In the genomic region with DNA sequence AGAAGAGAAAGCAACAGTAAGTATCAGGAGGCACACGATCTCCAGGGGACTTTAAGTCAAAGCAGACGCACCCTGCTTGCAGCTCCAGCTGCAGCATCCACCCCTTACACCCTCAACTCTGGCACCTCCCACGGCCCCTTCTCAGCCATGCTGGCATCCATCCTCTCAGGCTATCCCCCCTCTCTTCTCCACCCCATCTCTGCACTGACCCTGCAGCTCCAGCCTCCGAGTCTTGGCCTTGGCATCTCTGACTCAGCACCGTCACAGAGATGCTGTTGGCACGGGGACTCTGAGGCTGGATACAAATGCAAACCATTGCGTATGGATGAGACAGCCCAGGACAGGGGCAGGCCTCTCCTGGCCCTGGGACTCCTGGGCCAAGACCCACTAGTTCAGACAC, we compare ENCODE assay signal across 25 cellular contexts. TPM values are rescaled to one million over a fixed set of nuclear protein-coding genes. Genes with fewer than 3 reads are reported as not detected.
DNase-seq lines count a peak whose midpoint lies in the region; ATAC-seq, FAIRE-seq and TF ChIP-seq lines count a peak whose summit lies in the region.
"Had no signal": no experiment of that assay in that cellular context is flagged by ENCODE, and none has a peak within 500 bp of the region (broad histone marks: within the 10 kb centered on the region; RNA-seq: fewer than 3 reads in every experiment).

No MANE protein-coding gene starts in this region.

- H3K56ac ChIP-seq in H1 (replicated peaks; ENCODE audit: insufficient read length, low read depth, low read length): no peak overlapping the region

- TF ChIP-seq POLR2A in H1 (IDR thresholded peaks at IDR 0.05; ENCODE audit: control extremely low read depth in 1 of 2, low read depth in 2 of 2, low read length in 2 of 2) (no peak), spleen (IDR thresholded peaks at IDR 0.05) (no peak)

- H2BK15ac ChIP-seq in H1 (ENCODE audit: low read length): no peak overlapping the region

- H4K5ac ChIP-seq in H1 (ENCODE audit: insufficient read length, low read depth, low read length): no peak overlapping the region

- no peaks in the 10 kb centered on the region for H3K27me3 ChIP-seq in MG63
- no peaks in the 10 kb centered on the region for H3K27me3 ChIP-seq in H1 (replicated peaks in 1 of 4; ENCODE audit: control insufficient read depth in 3 of 4, extremely low read depth in 1 of 4, insufficient read depth in 3 of 4, low read length in 3 of 4)
- H3K27me3 ChIP-seq in spleen (replicated peaks in 1 of 7): no peaks in the 10 kb centered on the region

- H3K36me3 ChIP-seq in MG63 (no peaks in the 10 kb centered on the region), H1 (ENCODE audit: control insufficient read depth in 2 of 4, insufficient read depth in 4 of 4, low read length in 3 of 4) (no peaks in the 10 kb centered on the region), spleen (no peaks in the 10 kb centered on the region)
- H3K36me3 ChIP-seq: prostate gland, SJCRH30 had no signal

- no peak for FAIRE-seq in H1 (lab: Jason Lieb, UNC)
- FAIRE-seq: A549, H54, islet of Langerhans had no signal

- H3K36me3 Mint-ChIP-seq in activated naive CD4-positive, alpha-beta T cell treated with anti-CD3 and anti-CD28 coated beads, Interleukin-2, amount 10 ng/mL, durations not matched to agents 7 days and 5 days: no peaks in the 10 kb centered on the region
- no peaks in the 10 kb centered on the region for H3K36me3 Mint-ChIP-seq in immature natural killer cell
- H3K36me3 Mint-ChIP-seq: CD4-positive, alpha-beta memory T cell; IgD-negative memory B cell; naive B cell; stimulated activated effector memory CD8-positive, alpha-beta T cell treated with anti-CD3 and anti-CD28 coated beads, Interleukin-12 subunit alpha, Interleukin-12 subunit beta, amount 100 ng/mL, for 72 hours had no signal

- H3K4me3 ChIP-seq in MG63 (no peak overlapping the region), H1 (ENCODE audit: extremely low read depth in 1 of 4, insufficient read depth in 2 of 4, low read depth in 3 of 4, low read length in 4 of 4) (no peak overlapping the region), spleen (no peak overlapping the region)
- H3K4me3 ChIP-seq: A549, lung, prostate gland, SJCRH30 had no signal

- H2AK5ac ChIP-seq in H1 (ENCODE audit: low read depth, low read length): no peak overlapping the region

- TF ChIP-seq CTCF in H1 (IDR thresholded peaks at IDR 0.05; ENCODE audit: control extremely low read depth in 1 of 3, insufficient read depth in 1 of 3, low read depth in 1 of 3, low read length in 3 of 3) (no peak), spleen (IDR thresholded peaks at IDR 0.05 in 8 of 11, conservative IDR thresholded peaks at IDR 0.05 in 3 of 11) (no peak)

- TF ChIP-seq RAD21 in H1 (IDR thresholded peaks at IDR 0.05 in 1 of 2, conservative IDR thresholded peaks at IDR 0.05 in 1 of 2; ENCODE audit: low read depth in 2 of 2, low read length in 2 of 2): no peak

- no peak overlapping the region for H2AFZ ChIP-seq in H1 (ENCODE audit: low read length)

- H3K79me1 ChIP-seq in H1 (ENCODE audit: low read depth, low read length): no peaks in the 10 kb centered on the region

- 0 out of 2 replicates have a peak, but pooled peaks cover 1% of the 10 kb centered on the region for H3K23me2 ChIP-seq in H1 (ENCODE audit: low read depth, low read length)

- no peak for TF ChIP-seq EP300 in H1 (IDR thresholded peaks at IDR 0.05; ENCODE audit: borderline replicate concordance in 1 of 2, low read depth in 2 of 2, low read length in 2 of 2)

- no peak overlapping the region for H3K23ac ChIP-seq in H1 (ENCODE audit: insufficient read length)

- no peak overlapping the region for H2BK12ac ChIP-seq in H1 (ENCODE audit: low read depth, low read length)

- peaks cover 28% of the 10 kb centered on the region for H3K4me1 Mint-ChIP-seq in activated naive CD4-positive, alpha-beta T cell treated with anti-CD3 and anti-CD28 coated beads, Interleukin-2, amount 10 ng/mL, durations not matched to agents 7 days and 5 days
- H3K4me1 Mint-ChIP-seq in immature natural killer cell: peaks cover 0 to 4% of the 10 kb centered on the region in 2 donors
- H3K4me1 Mint-ChIP-seq: stimulated activated effector memory CD8-positive, alpha-beta T cell treated with anti-CD3 and anti-CD28 coated beads, Interleukin-12 subunit alpha, Interleukin-12 subunit beta, amount 100 ng/mL, for 72 hours had no signal

- H3K14ac ChIP-seq in H1 (ENCODE audit: insufficient read length): no peak overlapping the region

- H3K4me3 Mint-ChIP-seq in activated naive CD4-positive, alpha-beta T cell treated with anti-CD3 and anti-CD28 coated beads, Interleukin-2, amount 10 ng/mL, durations not matched to agents 7 days and 5 days: no peak overlapping the region
- H3K4me3 Mint-ChIP-seq in immature natural killer cell: no peak overlapping the region
- H3K4me3 Mint-ChIP-seq: CD4-positive, alpha-beta memory T cell; naive B cell; stimulated activated effector memory CD8-positive, alpha-beta T cell treated with anti-CD3 and anti-CD28 coated beads, Interleukin-12 subunit alpha, Interleukin-12 subunit beta, amount 100 ng/mL, for 72 hours had no signal

- H3K9me3 ChIP-seq in MG63 (no peaks in the 10 kb centered on the region), H1 (ENCODE audit: insufficient read depth in 2 of 2, low read depth in 1 of 2, low read length in 1 of 2) (no peaks in the 10 kb centered on the region), spleen (no peaks in the 10 kb centered on the region)
- H3K9me3 ChIP-seq: A549, prostate gland, SJCRH30 had no signal

- POLR2A ChIA-PET in H1 (lab: Charles Lee; ENCODE audit: partially characterized antibody): interaction anchor here (1.5 kb wide), 1 partner anchor 10 kb away, joined by 4 read pairs; no protein-coding TSS in a partner anchor

- H4K20me1 ChIP-seq in H1 (replicated peaks in 1 of 2; ENCODE audit: control insufficient read depth in 1 of 2, insufficient read depth in 2 of 2, low read length in 2 of 2): no peaks in the 10 kb centered on the region

- CTCF ChIA-PET in activated naive CD4-positive, alpha-beta T cell treated with anti-CD3 and anti-CD28 coated beads, Interleukin-2, amount 10 ng/mL, durations not matched to agents 7 days and 5 days (lab: Charles Lee): no interaction called here
- CTCF ChIA-PET in H1 (lab: Charles Lee; ENCODE audit: partially characterized antibody): interaction anchor here (0.9 to 1.3 kb wide), 3 partner anchors 17 to 29 kb away, joined by 3 to 5 read pairs (median 3); no protein-coding TSS in a partner anchor

- intact Hi-C loops in spleen (cut with DNase I; ENCODE audit: low total_unique reads): no loop called here

- no peaks in the 10 kb centered on the region for H3K27me3 Mint-ChIP-seq in activated naive CD4-positive, alpha-beta T cell treated with anti-CD3 and anti-CD28 coated beads, Interleukin-2, amount 10 ng/mL, durations not matched to agents 7 days and 5 days
- H3K27me3 Mint-ChIP-seq in immature natural killer cell (ENCODE audit: low read depth in 3 of 3): peaks cover 0 to 1% (median 0%) of the 10 kb centered on the region in 3 donors

- no peak overlapping the region for H2BK5ac ChIP-seq in H1 (ENCODE audit: low read depth, low read length)

- no peaks in the 10 kb centered on the region for H3K9me3 Mint-ChIP-seq in activated naive CD4-positive, alpha-beta T cell treated with anti-CD3 and anti-CD28 coated beads, Interleukin-2, amount 10 ng/mL, durations not matched to agents 7 days and 5 days
- H3K9me3 Mint-ChIP-seq in immature natural killer cell: no peaks in the 10 kb centered on the region
- H3K9me3 Mint-ChIP-seq: CD4-positive, alpha-beta memory T cell; IgD-negative memory B cell; naive B cell; stimulated activated effector memory CD8-positive, alpha-beta T cell treated with anti-CD3 and anti-CD28 coated beads, Interleukin-12 subunit alpha, Interleukin-12 subunit beta, amount 100 ng/mL, for 72 hours had no signal

- H3K27ac ChIP-seq in H1 (ENCODE audit: low read depth, low read length) (no peak overlapping the region), spleen (no peak overlapping the region)
- H3K27ac ChIP-seq: A549, prostate gland, SJCRH30 had no signal

- no peak overlapping the region for H2BK120ac ChIP-seq in H1 (replicated peaks; ENCODE audit: low read depth, low read length)

- H3K27ac Mint-ChIP-seq in activated naive CD4-positive, alpha-beta T cell treated with anti-CD3 and anti-CD28 coated beads, Interleukin-2, amount 10 ng/mL, durations not matched to agents 7 days and 5 days: peak overlapping the region; percentile 82
- H3K27ac Mint-ChIP-seq in immature natural killer cell: no peak overlapping the region
- H3K27ac Mint-ChIP-seq: CD4-positive, alpha-beta memory T cell; naive B cell; stimulated activated effector memory CD8-positive, alpha-beta T cell treated with anti-CD3 and anti-CD28 coated beads, Interleukin-12 subunit alpha, Interleukin-12 subunit beta, amount 100 ng/mL, for 72 hours had no signal

- H3K4ac ChIP-seq in H1 (replicated peaks; ENCODE audit: insufficient read length, low read depth, low read length): no peak overlapping the region

- DNase-seq in activated naive CD4-positive, alpha-beta T cell treated with anti-CD3 and anti-CD28 coated beads, Interleukin-2, amount 10 ng/mL, durations not matched to agents 7 days and 5 days: no peak
- no peak for DNase-seq in activated naive CD4-positive, alpha-beta T cell treated with anti-CD3 and anti-CD28 coated beads, Interleukin-2, amount 50 U/mL, for 16 hours
- peak; percentile 90 for DNase-seq in MG63
- no peak for DNase-seq in H1 (ENCODE audit: low read depth in 1 of 2, low spot score in 2 of 2)
- peak; percentile 72 for DNase-seq in spleen
- DNase-seq in HK-2 (ENCODE audit: unreplicated experiment): no peak
- no peak for DNase-seq in immature natural killer cell
- DNase-seq: amniotic stem cell; CD4-positive, alpha-beta memory T cell; central memory CD4-positive, alpha-beta T cell; effector CD8-positive, alpha-beta T cell; naive B cell; NCI-H1092; NCI-H526 treated with DMSO at 0.1 percent for 48 hours; OCI-M1 had no signal

- H3K9ac ChIP-seq in H1 (replicated peaks in 1 of 4; ENCODE audit: extremely low read depth in 1 of 4, low read depth in 3 of 4, low read length in 3 of 4): no peak overlapping the region

- H2BK20ac ChIP-seq in H1 (ENCODE audit: low read length): no peak overlapping the region

- H3K18ac ChIP-seq in H1 (ENCODE audit: extremely low read depth, low read length): peak overlapping the region; percentile 19; the same call in 1 of the 2 replicates

- H4K8ac ChIP-seq in H1 (ENCODE audit: extremely low read depth, insufficient read depth, low read length): no peak overlapping the region

- H3K4me1 ChIP-seq in H1 (replicated peaks in 1 of 4; ENCODE audit: control insufficient read depth in 3 of 4, insufficient read depth in 4 of 4, low read length in 3 of 4) (peaks cover 0 to 13% (median 7%) of the 10 kb centered on the region in 4 experiments; a peak in 6 of 7 replicates), spleen (peaks cover 0 to 27% (median 13%) of the 10 kb centered on the region in 6 donors)
- H3K4me1 ChIP-seq: A549, prostate gland had no signal

- no peak for ATAC-seq in GM21786 (IDR thresholded peaks at IDR 0.05; ENCODE audit: unreplicated experiment)
- ATAC-seq: activated CD4-positive, CD25-positive, alpha-beta regulatory T cell treated with anti-CD3 and anti-CD28 coated beads, Interleukin-2, amount 50 U/mL, for 24 hours; stimulated activated effector memory CD8-positive, alpha-beta T cell treated with anti-CD3 and anti-CD28 coated beads, Interleukin-12 subunit alpha, Interleukin-12 subunit beta, amount 100 ng/mL, for 72 hours had no signal

- no peak overlapping the region for H4K91ac ChIP-seq in H1 (replicated peaks; ENCODE audit: insufficient read length, low read length)

- no peaks in the 10 kb centered on the region for H3K79me2 ChIP-seq in H1 (ENCODE audit: control insufficient read depth in 1 of 2, insufficient read depth in 2 of 2, low read length in 2 of 2)

- H3K4me2 ChIP-seq in H1 (ENCODE audit: insufficient read depth in 1 of 2, low read depth in 2 of 2, low read length in 2 of 2): no peak overlapping the region
- H3K4me2 ChIP-seq: A549 had no signal

- WGBS in H1 (ENCODE audit: extremely low coverage in 1 of 2, insufficient coverage in 1 of 2, insufficient read length in 1 of 2, insufficient replicate concordance in 2 of 2, low coverage in 1 of 2, low lambda C conversion rate in 2 of 2, missing lambda C conversion rate in 1 of 2), 2 experiments: 93% methylated on average over 7 of the region's 7 CpGs; no CpG with 5 or more reads in 1 of the 2 experiments
- 72 to 80% (median 75%) methylated on average over 6 to 7 of the region's 7 CpGs for WGBS in spleen, 5 donors

RNA-seq across cellular contexts. Expression of a gene that starts 18.5 kb away (rescaled TPM):
- total RNA-seq in MG63 (2014; rRNA removed; shearing (Covaris generic); ENCODE audit: low replicate concordance): 16.3 and 22.2 TPM in 2 replicates
- 23.0 and 24.3 TPM in 2 replicates for total RNA-seq in H1 (2021; fragmentation: NEBNext Ultra II Directional; extraction: Animal tissue kit (Norgen Biotek cat#: 25700))
- polyA plus RNA-seq in H1 (2011; rRNA removed) (12.7 and 19.1 TPM in 2 replicates), spleen (10 to 100 TPM in 2 of 3 donors, 1 to 10 TPM in 1; 7.5 to 14.6 (median 13.2) TPM), immature natural killer cell (10 to 100 TPM in 2 of 3 donors, 1 to 10 TPM in 1; 9.6 to 17.2 (median 11.8) TPM)
- 14.3 TPM for polyA plus RNA-seq in H1 (2011; cell fraction: cytosol; rRNA removed)
- polyA plus RNA-seq in H1 (2011; cell fraction: nucleus; rRNA removed): 44.2 TPM
- polyA plus RNA-seq in H1 (2012, experiment 1 of 2): 11.1 to 14.1 TPM (median 13.0 TPM) in 4 replicates
- 6.2 TPM for polyA plus RNA-seq in H1 (2012, experiment 2 of 2)
- 10.8 TPM for polyA plus RNA-seq in H1 (2013, experiment 1 of 2)
- polyA plus RNA-seq in H1 (2013, experiment 2 of 2): 8.9 TPM
- polyA minus RNA-seq in H1 (2011; rRNA and poly(A)+ RNA removed): 34.3 and 34.8 TPM in 2 replicates
- polyA minus RNA-seq in H1 (2011; cell fraction: cytosol; rRNA and poly(A)+ RNA removed): 19.7 TPM
- polyA minus RNA-seq in H1 (2011; cell fraction: nucleus; rRNA and poly(A)+ RNA removed): 50.7 TPM
- total RNA-seq in spleen: 10 to 100 TPM; 32.4 to 75.3 (median 50.0) TPM

RNA-seq across cellular contexts. Expression of a gene that starts 23.4 kb away (rescaled TPM):
- not detected in 2 replicates for total RNA-seq in MG63 (2014; rRNA removed; shearing (Covaris generic); ENCODE audit: low replicate concordance)
- total RNA-seq in H1 (2021; fragmentation: NEBNext Ultra II Directional; extraction: Animal tissue kit (Norgen Biotek cat#: 25700)): not detected in 2 replicates
- polyA plus RNA-seq in H1 (2011; rRNA removed) (0.03 and 0.09 TPM in 2 replicates), spleen (under 1 TPM; 0.02 to 0.03 (median 0.02) TPM), immature natural killer cell (not detected)
- 0.05 TPM for polyA plus RNA-seq in H1 (2011; cell fraction: cytosol; rRNA removed)
- 0.10 TPM for polyA plus RNA-seq in H1 (2011; cell fraction: nucleus; rRNA removed)
- 0.05 TPM in 2 of 4 replicates, not detected in the others for polyA plus RNA-seq in H1 (2012, experiment 1 of 2)
- polyA plus RNA-seq in H1 (2012, experiment 2 of 2): not detected
- polyA plus RNA-seq in H1 (2013, experiment 1 of 2): not detected
- polyA plus RNA-seq in H1 (2013, experiment 2 of 2): 0.04 TPM
- 0.05 TPM in 1 of 2 replicates, not detected in the other for polyA minus RNA-seq in H1 (2011; rRNA and poly(A)+ RNA removed)
- not detected for polyA minus RNA-seq in H1 (2011; cell fraction: cytosol; rRNA and poly(A)+ RNA removed)
- not detected for polyA minus RNA-seq in H1 (2011; cell fraction: nucleus; rRNA and poly(A)+ RNA removed)
- under 1 TPM in 1 of 7 donors, not detected in 6; 0.16 TPM for total RNA-seq in spleen
- total RNA-seq: CD4-positive, alpha-beta memory T cell; SJCRH30 had no signal
- polyA plus RNA-seq: A549; CD4-positive, alpha-beta memory T cell; IgD-negative memory B cell had no signal

RNA-seq across cellular contexts. Expression of a gene that starts 29.8 kb away (rescaled TPM):
- not detected in 2 replicates for total RNA-seq in MG63 (2014; rRNA removed; shearing (Covaris generic); ENCODE audit: low replicate concordance)
- 5.4 and 5.9 TPM in 2 replicates for total RNA-seq in H1 (2021; fragmentation: NEBNext Ultra II Directional; extraction: Animal tissue kit (Norgen Biotek cat#: 25700))
- polyA plus RNA-seq in H1 (2011; rRNA removed) (11.7 and 15.6 TPM in 2 replicates), spleen (1 to 10 TPM in 2 of 3 donors, under 1 TPM in 1; 0.26 to 1.8 (median 1.0) TPM), immature natural killer cell (under 1 TPM in 1 of 3 donors, not detected in 2; 0.67 TPM)
- polyA plus RNA-seq in H1 (2011; cell fraction: cytosol; rRNA removed): 7.5 TPM
- polyA plus RNA-seq in H1 (2011; cell fraction: nucleus; rRNA removed): 7.6 TPM
- polyA plus RNA-seq in H1 (2012, experiment 1 of 2): 2.1 to 6.2 TPM (median 5.1 TPM) in 4 replicates
- polyA plus RNA-seq in H1 (2012, experiment 2 of 2): 5.3 TPM
- polyA plus RNA-seq in H1 (2013, experiment 1 of 2): 9.0 TPM
- 9.3 TPM for polyA plus RNA-seq in H1 (2013, experiment 2 of 2)
- 0.22 and 0.57 TPM in 2 replicates for polyA minus RNA-seq in H1 (2011; rRNA and poly(A)+ RNA removed)
- 4.1 TPM for polyA minus RNA-seq in H1 (2011; cell fraction: cytosol; rRNA and poly(A)+ RNA removed)
- 2.8 TPM for polyA minus RNA-seq in H1 (2011; cell fraction: nucleus; rRNA and poly(A)+ RNA removed)
- total RNA-seq in spleen: 10 to 100 TPM in 1 of 7 donors, 1 to 10 TPM in 6; 2.4 to 11.2 (median 5.6) TPM
- total RNA-seq: SJCRH30 had no signal
- polyA plus RNA-seq: CD4-positive, alpha-beta memory T cell; IgD-negative memory B cell had no signal

Comparison
In these comparisons a context has a peak if more than half of its experiments do, and no peak if none do; other contexts are left out.
1. DNase-seq: peak in MG63 (single experiment) and spleen (single experiment); none in activated naive CD4-positive, alpha-beta T cell treated with anti-CD3 and anti-CD28 coated beads, Interleukin-2, amount 10 ng/mL, durations not matched to agents 7 days and 5 days (single experiment), activated naive CD4-positive, alpha-beta T cell treated with anti-CD3 and anti-CD28 coated beads, Interleukin-2, amount 50 U/mL, for 16 hours (single experiment), H1 (0 of 2), HK-2 (single experiment) and immature natural killer cell (0 of 3).